ENCODE assay signal across 8 cellular contexts in the genomic region with DNA sequence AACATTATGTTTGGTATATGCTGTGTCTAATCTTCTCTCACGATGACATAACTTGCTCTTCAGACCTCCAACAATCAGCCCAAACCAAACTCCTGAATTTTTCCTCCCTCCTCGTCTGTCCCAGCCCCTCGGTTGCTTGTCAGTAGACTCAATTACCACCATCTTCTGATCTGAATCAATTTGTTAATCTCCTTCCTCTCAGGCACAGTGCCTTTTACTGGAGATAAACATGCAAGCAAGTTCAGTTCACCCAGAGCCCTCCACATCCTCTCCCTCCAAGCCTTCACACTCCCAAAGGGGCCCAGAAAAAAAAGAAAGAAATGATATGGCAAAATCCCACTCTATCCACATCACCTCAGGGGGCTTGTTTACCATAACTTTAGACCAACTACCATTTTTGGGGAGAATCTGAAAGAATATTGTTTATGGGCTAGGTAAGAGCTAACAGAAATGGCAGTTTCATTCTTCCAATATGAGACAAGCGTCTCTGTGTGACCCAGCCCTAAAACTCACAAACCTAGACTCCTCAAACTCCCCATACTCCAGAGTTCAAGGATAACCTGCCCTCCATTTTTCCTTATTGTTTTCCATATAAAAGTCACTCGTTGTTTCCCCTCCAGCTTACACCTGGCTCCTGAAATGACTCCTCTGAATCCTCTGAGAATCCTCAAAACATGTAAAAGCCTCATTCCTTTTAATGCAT. TPM values are rescaled to one million over a fixed set of nuclear protein-coding genes. Genes with fewer than 3 reads are reported as not detected.
DNase-seq lines count a peak whose midpoint lies in the region; ATAC-seq and TF ChIP-seq lines count a peak whose summit lies in the region.

No MANE protein-coding gene starts in this region.

- no peaks in the 10 kb centered on the region for H3K9me3 Mint-ChIP-seq in chondrocyte (ENCODE audit: low read depth)
- no peaks in the 10 kb centered on the region for H3K9me3 Mint-ChIP-seq in naive thymus-derived CD4-positive, alpha-beta T cell

- H3K27me3 ChIP-seq in MM.1S (replicated peaks; ENCODE audit: insufficient read depth, low read length) = no peaks in the 10 kb centered on the region
- H3K27me3 ChIP-seq in naive thymus-derived CD4-positive, alpha-beta T cell (ENCODE audit: control insufficient read depth in 2 of 2, insufficient read depth in 2 of 2, low read length in 2 of 2) = no peaks in the 10 kb centered on the region

- H3F3A ChIP-seq in MM.1S (ENCODE audit: insufficient read depth, low read length) = peaks cover 15% of the 10 kb centered on the region

- H3K4me1 Mint-ChIP-seq in chondrocyte (ENCODE audit: low read depth) = peaks cover 46% of the 10 kb centered on the region
- H3K4me1 Mint-ChIP-seq in naive thymus-derived CD4-positive, alpha-beta T cell = peaks cover 22 to 58% (median 46%) of the 10 kb centered on the region in 7 donors

- CTCF ChIA-PET in naive thymus-derived CD4-positive, alpha-beta T cell (lab: Charles Lee) = no interaction called here

- ATAC-seq in naive thymus-derived CD4-positive, alpha-beta T cell = no peak
- no peak for ATAC-seq in HG02623 (IDR thresholded peaks at IDR 0.05; ENCODE audit: unreplicated experiment)

- intact Hi-C loops in naive thymus-derived CD4-positive, alpha-beta T cell (cut with micrococcal nuclease) = loop anchor here (2.0 to 5.0 kb wide), 9 partner anchors 19 to 709 kb away; partner anchors contain the start of genes ICAM2 (in 2 of the 2), CCDC47 (in 1 of the 2), DCAF7 (in 1 of the 2) and ERN1 (in 1 of the 2)

- no peak overlapping the region for H2AFZ ChIP-seq in MM.1S (ENCODE audit: low read length)

- H3K36me3 ChIP-seq in MM.1S (replicated peaks; ENCODE audit: insufficient read depth, low read length) = no peaks in the 10 kb centered on the region
- peaks cover 0 to 5% (median 0%) of the 10 kb centered on the region in 3 experiments for H3K36me3 ChIP-seq in naive thymus-derived CD4-positive, alpha-beta T cell (ENCODE audit: control insufficient read depth in 2 of 3, insufficient read depth in 3 of 3, low read length in 3 of 3)

- H3K4me3 ChIP-seq in AG10803 (ENCODE audit: low read length) (peak overlapping the region; percentile 70), MM.1S (ENCODE audit: low read length) (peak overlapping the region; percentile 77)
- peak overlapping the region; percentile 68 for H3K4me3 ChIP-seq in naive thymus-derived CD4-positive, alpha-beta T cell (ENCODE audit: low read length)

- H3K27ac ChIP-seq in MM.1S (ENCODE audit: low read length) = peak overlapping the region; percentile 64; the same call in 1 of the 2 replicates
- H3K27ac ChIP-seq in naive thymus-derived CD4-positive, alpha-beta T cell (ENCODE audit: low read depth, low read length) = peak overlapping the region; percentile 90

- H3K27ac Mint-ChIP-seq in chondrocyte (ENCODE audit: unreplicated experiment) = peak overlapping the region; percentile 94
- peak overlapping the region; percentile 79 to 97 (median 92) for H3K27ac Mint-ChIP-seq in naive thymus-derived CD4-positive, alpha-beta T cell

- DNase-seq in AG10803 (ENCODE audit: low read depth) (no peak), MM.1S (no peak), chondrocyte (ENCODE audit: low spot score) (no peak), NCI-H345 treated with DMSO at 0.1 percent for 48 hours (lab: John Stamatoyannopoulos, UW; ENCODE audit: unreplicated experiment) (no peak), NCI-H526 treated with DMSO at 0.1 percent for 48 hours (lab: John Stamatoyannopoulos, UW) (no peak), A172 (ENCODE audit: low spot score) (no peak)
- no peak for DNase-seq in naive thymus-derived CD4-positive, alpha-beta T cell

- H4K20me1 ChIP-seq in MM.1S (ENCODE audit: insufficient read depth, low read length) = no peaks in the 10 kb centered on the region

- H3K9me3 ChIP-seq in MM.1S (replicated peaks; ENCODE audit: insufficient read depth, low read length) = no peaks in the 10 kb centered on the region
- H3K9me3 ChIP-seq in naive thymus-derived CD4-positive, alpha-beta T cell (ENCODE audit: control insufficient read depth in 2 of 3, low read length in 3 of 3) = no peaks in the 10 kb centered on the region

- H3K27me3 Mint-ChIP-seq in chondrocyte (ENCODE audit: low read depth) = no peaks in the 10 kb centered on the region
- peaks cover 0 to 3% (median 0%) of the 10 kb centered on the region in 5 donors for H3K27me3 Mint-ChIP-seq in naive thymus-derived CD4-positive, alpha-beta T cell

- peak overlapping the region; percentile 58 for H3K4me2 ChIP-seq in MM.1S (ENCODE audit: low read depth, low read length)

- H3K9ac ChIP-seq in MM.1S (ENCODE audit: low read length) = peak overlapping the region; percentile 81; the same call in 1 of the 2 replicates

- TF ChIP-seq CTCF in AG10803 (conservative IDR thresholded peaks at IDR 0.05; ENCODE audit: low read length) = no peak
- TF ChIP-seq CTCF in MM.1S (IDR thresholded peaks at IDR 0.05; ENCODE audit: low read length) = no peak
- no peak for TF ChIP-seq CTCF in chondrocyte (IDR thresholded peaks at IDR 0.05)

- POLR2A ChIA-PET in naive thymus-derived CD4-positive, alpha-beta T cell (lab: Charles Lee) = interaction anchor here (0.9 to 4.7 kb wide), 4 partner anchors 21 to 244 kb away, joined by 3 to 68 read pairs (median 3); partner anchors contain the start of gene POLG2

- peak overlapping the region; percentile 92 for H3K4me3 Mint-ChIP-seq in chondrocyte (ENCODE audit: unreplicated experiment)
- H3K4me3 Mint-ChIP-seq in naive thymus-derived CD4-positive, alpha-beta T cell = peak overlapping the region; percentile 87 to 98 (median 94)

- no peaks in the 10 kb centered on the region for H3K9me2 ChIP-seq in MM.1S (replicated peaks; ENCODE audit: insufficient read depth, low read length)

- H3K36me3 Mint-ChIP-seq in chondrocyte (ENCODE audit: low read depth) = no peaks in the 10 kb centered on the region
- peaks cover 0 to 2% (median 0%) of the 10 kb centered on the region in 5 donors for H3K36me3 Mint-ChIP-seq in naive thymus-derived CD4-positive, alpha-beta T cell

- peaks cover 16% of the 10 kb centered on the region for H3K4me1 ChIP-seq in MM.1S (ENCODE audit: low read length)
- H3K4me1 ChIP-seq in naive thymus-derived CD4-positive, alpha-beta T cell (ENCODE audit: control insufficient read depth in 2 of 2, insufficient read depth in 2 of 2, low read length in 2 of 2) = peaks cover 18% of the 10 kb centered on the region in 2 donors

- H3K79me2 ChIP-seq in MM.1S (ENCODE audit: low read length) = peaks cover 62% of the 10 kb centered on the region

RNA-seq across cellular contexts. Expression of gene TEX2, which starts 1.5 kb away (rescaled TPM):
- 45.3 to 119 TPM (median 47.3 TPM) in 3 replicates for total RNA-seq in chondrocyte
- 10 to 100 TPM; 14.1 to 24.2 (median 14.4) TPM for total RNA-seq in naive thymus-derived CD4-positive, alpha-beta T cell
- polyA plus RNA-seq in naive thymus-derived CD4-positive, alpha-beta T cell = 10 to 100 TPM in 1 of 2 donors, 1 to 10 TPM in 1; 7.9 to 14.8 TPM
- total RNA-seq in A172 (2014; rRNA removed; shearing (Covaris generic)) = 31.6 and 31.9 TPM in 2 replicates
